30 cellular contexts compared by ENCODE assay signal in genomic region chr11:90747057-90747456, GRCh38.
DNase-seq lines count a peak whose midpoint lies in the region; ATAC-seq and TF ChIP-seq lines count a peak whose summit lies in the region.
"Had no signal": no experiment of that assay in that cellular context is flagged by ENCODE, and none has a peak within 500 bp of the region (broad histone marks: within the 10 kb centered on the region; RNA-seq: fewer than 3 reads in every experiment).

No MANE protein-coding gene starts in this region.

- TF ChIP-seq POLR2A in Peyer's patch (IDR thresholded peaks at IDR 0.05) = no peak

- no peak for TF ChIP-seq CTCF in RWPE2 (IDR thresholded peaks at IDR 0.05; ENCODE audit: poor library complexity, severe bottlenecking)
- TF ChIP-seq CTCF in kidney epithelial cell (IDR thresholded peaks at IDR 0.05; ENCODE audit: insufficient read depth, low read length, poor library complexity, severe bottlenecking) = no peak
- TF ChIP-seq CTCF in Peyer's patch (IDR thresholded peaks at IDR 0.05) = no peak

- H3K4me1 ChIP-seq in RWPE2 (ENCODE audit: insufficient read depth, poor library complexity, severe bottlenecking) (peaks cover 14% of the 10 kb centered on the region), Peyer's patch (no peaks in the 10 kb centered on the region)
- H3K4me1 ChIP-seq: BLaER1, lower lobe of right lung, suprapubic skin had no signal

- H3K27ac ChIP-seq in RWPE2 (ENCODE audit: poor library complexity, severe bottlenecking) (peak overlapping the region; percentile 67), Peyer's patch (no peak overlapping the region)
- H3K27ac ChIP-seq: BLaER1, KMS-11, lower lobe of right lung, ovary, suprapubic skin had no signal

- H3K4me3 ChIP-seq in RWPE2 (ENCODE audit: severe bottlenecking) = no peak overlapping the region
- no peak overlapping the region for H3K4me3 ChIP-seq in kidney epithelial cell (ENCODE audit: low read depth, low read length)
- no peak overlapping the region for H3K4me3 ChIP-seq in Peyer's patch
- H3K4me3 ChIP-seq: BLaER1, lower lobe of right lung, mucosa of descending colon, ovary, PC-9, suprapubic skin had no signal

- peak; percentile 94 for ATAC-seq in RWPE2 (ENCODE audit: low read depth)
- no peak for ATAC-seq in GM19467 (IDR thresholded peaks at IDR 0.05; ENCODE audit: unreplicated experiment)
- ATAC-seq: lower lobe of right lung; mucosa of descending colon; stimulated activated effector memory CD8-positive, alpha-beta T cell treated with anti-CD3 and anti-CD28 coated beads, Interleukin-12 subunit alpha, Interleukin-12 subunit beta, amount 100 ng/mL, for 72 hours had no signal

- peaks cover 13% of the 10 kb centered on the region for H3K9me3 ChIP-seq in RWPE2 (ENCODE audit: severe bottlenecking)
- H3K9me3 ChIP-seq in Peyer's patch = no peaks in the 10 kb centered on the region
- H3K9me3 ChIP-seq: lower lobe of right lung, ovary, suprapubic skin had no signal

- DNase-seq in HS-27A (ENCODE audit: low read depth) (peak; percentile 20), RWPE2 (ENCODE audit: low spot score) (no peak), dermis blood vessel endothelial cell (peak; percentile 3), kidney epithelial cell (ENCODE audit: low read depth) (peak; percentile 9), RPMI8226 (no peak), Peyer's patch (no peak), NOMO-1 (lab: John Stamatoyannopoulos, UW; ENCODE audit: unreplicated experiment in 2 of 2) (no peak)
- DNase-seq: activated CD4-positive, alpha-beta T cell treated with anti-CD3 and anti-CD28 coated beads, Interleukin-2, amount 50 U/mL, for 48 hours; activated naive CD4-positive, alpha-beta T cell treated with anti-CD3 and anti-CD28 coated beads, Interleukin-2, amount 10 ng/mL, durations not matched to agents 7 days and 5 days; amygdala; caudate nucleus; COR-L47; DMS79; GDM1; H9; islet precursor cell; lower lobe of right lung; mucosa of descending colon; NCI-H1694; NCI-H510A treated with DMSO at 0.1 percent for 48 hours; ovary; retina; stimulated activated CD4-positive, alpha-beta T cell treated with anti-CD3 and anti-CD28 coated beads, Interleukin-12 subunit alpha, Interleukin-12 subunit beta, amount 100 ng/mL, for 4 hours; stimulated activated CD4-positive, alpha-beta T cell treated with anti-CD3 and anti-CD28 coated beads, Interleukin-4, amount 100 ng/mL, for 1 hour had no signal

- H3K27me3 ChIP-seq in RWPE2 (ENCODE audit: insufficient read depth, poor library complexity, severe bottlenecking) (no peaks in the 10 kb centered on the region), kidney epithelial cell (ENCODE audit: control insufficient read depth, insufficient read depth, low read length) (no peaks in the 10 kb centered on the region), Peyer's patch (no peaks in the 10 kb centered on the region)
- H3K27me3 ChIP-seq: BLaER1, ovary, suprapubic skin had no signal

- peaks cover 10% of the 10 kb centered on the region; the same call in 1 of the 2 replicates for H3K36me3 ChIP-seq in RWPE2 (ENCODE audit: low read depth)
- no peaks in the 10 kb centered on the region for H3K36me3 ChIP-seq in kidney epithelial cell (ENCODE audit: control insufficient read depth, insufficient read depth, low read length)
- no peaks in the 10 kb centered on the region for H3K36me3 ChIP-seq in Peyer's patch
- H3K36me3 ChIP-seq: BLaER1, lower lobe of right lung, ovary, suprapubic skin had no signal

Comparison
In these comparisons a context has a peak if more than half of its experiments do, and no peak if none do; other contexts are left out.
1. DNase-seq: peak in HS-27A (single experiment), dermis blood vessel endothelial cell (single experiment) and kidney epithelial cell (single experiment); none in RWPE2 (single experiment), RPMI8226 (single experiment), Peyer's patch (0 of 3) and NOMO-1 (0 of 2).